1 cellular context compared by ENCODE assay signal in the genomic region with DNA sequence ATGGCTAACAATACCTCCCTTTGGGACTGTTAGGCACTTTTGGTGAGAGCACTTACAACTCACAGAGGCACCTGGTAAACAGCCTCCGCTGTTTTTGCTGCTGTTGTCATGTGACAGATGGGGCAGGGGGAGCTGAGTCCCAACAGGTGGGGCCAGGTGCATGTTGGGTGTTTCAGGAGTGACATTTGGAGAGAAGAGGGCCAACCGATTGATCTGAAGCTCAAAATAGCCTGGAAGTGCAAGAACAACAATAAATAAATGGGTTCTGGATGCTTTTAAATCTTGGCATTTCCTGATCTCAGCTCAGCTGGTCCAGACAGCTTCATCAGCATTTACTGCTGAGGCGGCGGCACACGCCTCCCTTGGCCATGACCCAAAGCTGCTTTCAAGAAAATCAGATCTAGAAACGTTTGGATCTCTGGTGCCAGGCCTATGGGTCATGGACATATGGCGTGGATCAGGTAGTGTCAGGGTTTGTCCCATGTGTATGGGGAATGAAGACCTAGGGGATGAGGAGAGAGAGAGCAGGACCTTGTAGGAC.
TF ChIP-seq lines count a peak whose summit lies in the region.

No MANE protein-coding gene starts in this region.

TF ChIP-seq in HEK293, 187 proteins besides CTCF, POLR2A, EP300 and RAD21 (continued from another document):
- TF ChIP-seq, protein P1, sequence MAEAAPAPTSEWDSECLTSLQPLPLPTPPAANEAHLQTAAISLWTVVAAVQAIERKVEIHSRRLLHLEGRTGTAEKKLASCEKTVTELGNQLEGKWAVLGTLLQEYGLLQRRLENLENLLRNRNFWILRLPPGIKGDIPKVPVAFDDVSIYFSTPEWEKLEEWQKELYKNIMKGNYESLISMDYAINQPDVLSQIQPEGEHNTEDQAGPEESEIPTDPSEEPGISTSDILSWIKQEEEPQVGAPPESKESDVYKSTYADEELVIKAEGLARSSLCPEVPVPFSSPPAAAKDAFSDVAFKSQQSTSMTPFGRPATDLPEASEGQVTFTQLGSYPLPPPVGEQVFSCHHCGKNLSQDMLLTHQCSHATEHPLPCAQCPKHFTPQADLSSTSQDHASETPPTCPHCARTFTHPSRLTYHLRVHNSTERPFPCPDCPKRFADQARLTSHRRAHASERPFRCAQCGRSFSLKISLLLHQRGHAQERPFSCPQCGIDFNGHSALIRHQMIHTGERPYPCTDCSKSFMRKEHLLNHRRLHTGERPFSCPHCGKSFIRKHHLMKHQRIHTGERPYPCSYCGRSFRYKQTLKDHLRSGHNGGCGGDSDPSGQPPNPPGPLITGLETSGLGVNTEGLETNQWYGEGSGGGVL (tag by site-specific recombination; IDR thresholded peaks at IDR 0.05) = no peak
